Comparison of ENCODE assay signal across 27 cellular contexts in the genomic region with DNA sequence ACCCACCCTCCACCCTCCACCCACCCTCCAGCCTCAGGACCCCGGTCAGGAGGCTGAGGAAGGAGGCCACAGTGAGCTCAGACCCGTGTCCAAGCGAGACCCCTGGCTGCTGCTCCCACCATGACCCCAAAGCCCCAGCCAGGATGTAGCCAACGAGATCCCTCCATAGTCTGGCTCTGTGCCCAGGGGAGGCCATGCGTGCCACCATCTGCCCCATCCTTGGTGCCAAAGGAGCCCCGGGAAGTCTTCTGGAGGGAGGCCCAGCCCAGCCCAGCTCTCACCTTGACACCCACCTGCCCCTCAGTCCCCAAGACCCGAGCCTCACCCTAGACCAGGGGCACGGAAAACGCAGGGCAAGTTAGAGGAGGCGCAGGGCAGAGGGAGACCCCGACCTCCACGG.
"Had no signal": no experiment of that assay in that cellular context is flagged by ENCODE, and none has a peak within 500 bp of the region (broad histone marks: within the 10 kb centered on the region; RNA-seq: fewer than 3 reads in every experiment).

No MANE protein-coding gene starts in this region.

- H3K4me3 Mint-ChIP-seq: activated CD4-positive, alpha-beta T cell treated with anti-CD3 and anti-CD28 coated beads for 36 hours; activated T-cell treated with anti-CD3 and anti-CD28 coated beads, Interleukin-2, amount 50 U/mL, for 24 hours; activated T-helper 17 cell treated with anti-CD3 and anti-CD28 coated beads, Interleukin-2, amount 50 U/mL, for 72 hours; immature natural killer cell; naive thymus-derived CD4-positive, alpha-beta T cell; neural progenitor cell; type B pancreatic cell; WTC11 had no signal

- H3K36me3 ChIP-seq: adrenal gland, colonic mucosa, neural progenitor cell, thoracic aorta, vagina had no signal

- H3K27ac ChIP-seq: adrenal gland, colonic mucosa, hepatocyte, lower lobe of right lung, neural progenitor cell, spleen, thoracic aorta, vagina had no signal

- ATAC-seq: activated CD4-positive, alpha-beta T cell treated with anti-CD3 and anti-CD28 coated beads for 36 hours; activated naive CD4-positive, alpha-beta T cell treated with anti-CD3 and anti-CD28 coated beads, Interleukin-2, amount 50 U/mL, for 72 hours; activated T-helper 17 cell treated with anti-CD3 and anti-CD28 coated beads, Interleukin-2, amount 50 U/mL, for 72 hours; left lobe of liver; lower lobe of right lung; naive thymus-derived CD4-positive, alpha-beta T cell; WTC11 had no signal

- H2AFZ ChIP-seq: hepatocyte, neural progenitor cell had no signal

- H3K27me3 Mint-ChIP-seq: activated CD4-positive, alpha-beta T cell treated with anti-CD3 and anti-CD28 coated beads for 36 hours; activated T-cell treated with anti-CD3 and anti-CD28 coated beads, Interleukin-2, amount 50 U/mL, for 24 hours; activated T-helper 17 cell treated with anti-CD3 and anti-CD28 coated beads, Interleukin-2, amount 50 U/mL, for 72 hours; naive thymus-derived CD4-positive, alpha-beta T cell; type B pancreatic cell had no signal

- H3K27me3 ChIP-seq: adrenal gland, colonic mucosa, esophagus muscularis mucosa, hepatocyte, neural progenitor cell, spleen, vagina had no signal

- H3K9me3 Mint-ChIP-seq: activated naive CD4-positive, alpha-beta T cell treated with anti-CD3 and anti-CD28 coated beads, Interleukin-2, amount 50 U/mL, for 72 hours; activated T-cell treated with anti-CD3 and anti-CD28 coated beads, Interleukin-2, amount 50 U/mL, for 24 hours; activated T-helper 17 cell treated with anti-CD3 and anti-CD28 coated beads, Interleukin-2, amount 50 U/mL, for 72 hours; immature natural killer cell; naive thymus-derived CD4-positive, alpha-beta T cell; neural progenitor cell; type B pancreatic cell; WTC11 had no signal

- H3K27ac Mint-ChIP-seq: activated CD4-positive, alpha-beta T cell treated with anti-CD3 and anti-CD28 coated beads for 36 hours; activated naive CD4-positive, alpha-beta T cell treated with anti-CD3 and anti-CD28 coated beads, Interleukin-2, amount 50 U/mL, for 72 hours; activated T-cell treated with anti-CD3 and anti-CD28 coated beads, Interleukin-2, amount 50 U/mL, for 24 hours; activated T-helper 17 cell treated with anti-CD3 and anti-CD28 coated beads, Interleukin-2, amount 50 U/mL, for 72 hours; immature natural killer cell; neural progenitor cell; type B pancreatic cell; WTC11 had no signal

- H3K9ac ChIP-seq: neural progenitor cell had no signal

- H3K4me1 ChIP-seq: adrenal gland, colonic mucosa, neural progenitor cell had no signal

- FAIRE-seq: astrocyte, frontal cortex had no signal

- H3K36me3 Mint-ChIP-seq: activated naive CD4-positive, alpha-beta T cell treated with anti-CD3 and anti-CD28 coated beads, Interleukin-2, amount 50 U/mL, for 72 hours; immature natural killer cell; naive thymus-derived CD4-positive, alpha-beta T cell; neural progenitor cell; type B pancreatic cell; WTC11 had no signal

- H3K4me3 ChIP-seq: adrenal gland, colonic mucosa, esophagus muscularis mucosa, hepatocyte, lower lobe of right lung, neural progenitor cell, spleen, thoracic aorta, vagina had no signal

- DNase-seq: activated CD4-positive, alpha-beta T cell treated with anti-CD3 and anti-CD28 coated beads for 36 hours; activated CD4-positive, alpha-beta T cell treated with anti-CD3 and anti-CD28 coated beads, Interleukin-2, amount 50 U/mL, for 4 hours; activated CD8-positive, alpha-beta memory T cell treated with anti-CD3 and anti-CD28 coated beads for 24 hours; activated CD8-positive, alpha-beta memory T cell treated with anti-CD3 and anti-CD28 coated beads, Interleukin-2, amount 50 U/mL, for 4 hours; activated T-cell treated with anti-CD3 and anti-CD28 coated beads, Interleukin-2, amount 50 U/mL, for 24 hours; adrenal gland; central memory CD4-positive, alpha-beta T cell; colonic mucosa; glutamatergic neuron; immature natural killer cell; lower lobe of right lung; naive thymus-derived CD4-positive, alpha-beta T cell; spleen; stimulated activated CD4-positive, alpha-beta T cell treated with anti-CD3 and anti-CD28 coated beads, Interleukin-4, amount 100 ng/mL, for 1 hour; stimulated activated naive CD4-positive, alpha-beta T cell had no signal

- H3K4me2 ChIP-seq: hepatocyte, neural progenitor cell had no signal

- H3K79me2 ChIP-seq: hepatocyte had no signal

- H3K9me3 ChIP-seq: adrenal gland, colonic mucosa, esophagus muscularis mucosa, lower lobe of right lung, spleen, thoracic aorta, vagina had no signal
